ENCODE assay signal across 9 cellular contexts in genomic region chr13:109412232-109412935, GRCh38.
DNase-seq lines count a peak whose midpoint lies in the region; ATAC-seq and TF ChIP-seq lines count a peak whose summit lies in the region.
"Had no signal": no experiment of that assay in that cellular context is flagged by ENCODE, and none has a peak within 500 bp of the region (broad histone marks: within the 10 kb centered on the region; RNA-seq: fewer than 3 reads in every experiment).

No MANE protein-coding gene starts in this region.

- intact Hi-C loops in stomach (cut with DNase I; ENCODE audit: low total_unique reads), result no loop called here
- intact Hi-C loops in activated T-helper 1 cell treated with anti-CD3 and anti-CD28 coated beads, Interleukin-12 subunit alpha, Interleukin-12 subunit beta, Interleukin-2, Interleukin-4 antibody, amounts not matched to agents 30 ng/mL and 10 ng/mL and 1 ng/mL, durations not matched to agents 14 hours and 24 hours and 36 hours (cut with micrococcal nuclease), result no loop called here

- H3K27me3 ChIP-seq in hepatocyte, result no peaks in the 10 kb centered on the region
- H3K27me3 ChIP-seq in stomach, result no peaks in the 10 kb centered on the region

- peak overlapping the region; percentile 59 for H2AFZ ChIP-seq in hepatocyte

- H3K4me2 ChIP-seq in hepatocyte, result peak overlapping the region; percentile 73

- H3K9me3 Mint-ChIP-seq in immature natural killer cell, result peaks cover 0 to 3% (median 0%) of the 10 kb centered on the region in 6 donors
- H3K9me3 Mint-ChIP-seq in activated T-helper 1 cell treated with anti-CD3 and anti-CD28 coated beads, Interleukin-12 subunit alpha, Interleukin-12 subunit beta, Interleukin-2, Interleukin-4 antibody, amounts not matched to agents 30 ng/mL and 10 ng/mL and 1 ng/mL, durations not matched to agents 14 hours and 24 hours and 36 hours, result no peaks in the 10 kb centered on the region
- H3K9me3 Mint-ChIP-seq: T-helper 1 cell treated with Interleukin-12 subunit alpha and Interleukin-12 subunit beta and Interleukin-4 antibody, amounts not matched to agents 30 μg/mL and 1 μg/mL, for 36 hours had no signal

- TF ChIP-seq POLR2A in NB4 (IDR thresholded peaks at IDR 0.05; ENCODE audit: extremely low read depth, insufficient read length), result peak; percentile 80
- no peak for TF ChIP-seq POLR2A in stomach (IDR thresholded peaks at IDR 0.05)

- H4K20me1 ChIP-seq in hepatocyte (ENCODE audit: insufficient read depth, poor library complexity, severe bottlenecking), result no peaks in the 10 kb centered on the region

- no peak for TF ChIP-seq EP300 in stomach (IDR thresholded peaks at IDR 0.05)

- no peaks in the 10 kb centered on the region for H3K9me2 ChIP-seq in hepatocyte (replicated peaks; ENCODE audit: insufficient read depth)

- 22% methylated on average over 15 of the region's 15 CpGs for WGBS in hepatocyte (ENCODE audit: low lambda C conversion rate, missing lambda C conversion rate)
- WGBS in stomach, 5 donors, result 22 to 28% (median 25%) methylated on average over 15 of the region's 15 CpGs

- peaks cover 0 to 2% (median 2%) of the 10 kb centered on the region in 3 donors for H3K27me3 Mint-ChIP-seq in immature natural killer cell (ENCODE audit: low read depth in 3 of 3)
- H3K27me3 Mint-ChIP-seq in activated T-helper 1 cell treated with anti-CD3 and anti-CD28 coated beads, Interleukin-12 subunit alpha, Interleukin-12 subunit beta, Interleukin-2, Interleukin-4 antibody, amounts not matched to agents 30 ng/mL and 10 ng/mL and 1 ng/mL, durations not matched to agents 14 hours and 24 hours and 36 hours (ENCODE audit: insufficient read depth), result no peaks in the 10 kb centered on the region

- H3K4me3 ChIP-seq in NB4 (ENCODE audit: low read depth, low read length) (peak overlapping the region; percentile 37), hepatocyte (no peak overlapping the region), stomach (no peak overlapping the region)

- H3K27ac ChIP-seq in hepatocyte, result peak overlapping the region; percentile 65
- no peak overlapping the region for H3K27ac ChIP-seq in stomach

- TF ChIP-seq CTCF in NB4 (IDR thresholded peaks at IDR 0.05; ENCODE audit: low read depth, low read length), result no peak
- TF ChIP-seq CTCF in hepatocyte (IDR thresholded peaks at IDR 0.05; ENCODE audit: poor library complexity), result no peak
- TF ChIP-seq CTCF in stomach (IDR thresholded peaks at IDR 0.05), result no peak

- H3K79me2 ChIP-seq in hepatocyte, result no peaks in the 10 kb centered on the region

- no peaks in the 10 kb centered on the region for H3K9me3 ChIP-seq in hepatocyte (ENCODE audit: low read depth)
- H3K9me3 ChIP-seq in stomach, result no peaks in the 10 kb centered on the region

- no peaks in the 10 kb centered on the region for H3K4me1 Mint-ChIP-seq in immature natural killer cell
- no peaks in the 10 kb centered on the region for H3K4me1 Mint-ChIP-seq in activated T-helper 1 cell treated with anti-CD3 and anti-CD28 coated beads, Interleukin-12 subunit alpha, Interleukin-12 subunit beta, Interleukin-2, Interleukin-4 antibody, amounts not matched to agents 30 ng/mL and 10 ng/mL and 1 ng/mL, durations not matched to agents 14 hours and 24 hours and 36 hours (ENCODE audit: low read depth)

- no peak for ATAC-seq in HG03045 (IDR thresholded peaks at IDR 0.05; ENCODE audit: unreplicated experiment)

- H3K4me1 ChIP-seq in hepatocyte (ENCODE audit: insufficient read depth), result peaks cover 14% of the 10 kb centered on the region
- H3K4me1 ChIP-seq in stomach, result peaks cover 0 to 11% (median 10%) of the 10 kb centered on the region in 4 donors

- H3K27ac Mint-ChIP-seq in immature natural killer cell, result no peak overlapping the region
- H3K27ac Mint-ChIP-seq in activated T-helper 1 cell treated with anti-CD3 and anti-CD28 coated beads, Interleukin-12 subunit alpha, Interleukin-12 subunit beta, Interleukin-2, Interleukin-4 antibody, amounts not matched to agents 30 ng/mL and 10 ng/mL and 1 ng/mL, durations not matched to agents 14 hours and 24 hours and 36 hours, result no peak overlapping the region
- H3K27ac Mint-ChIP-seq: T-helper 1 cell treated with Interleukin-12 subunit alpha and Interleukin-12 subunit beta and Interleukin-4 antibody, amounts not matched to agents 30 μg/mL and 1 μg/mL, for 36 hours had no signal

- DNase-seq in A172 (ENCODE audit: low spot score) (peak; percentile 19), NB4 (ENCODE audit: low read depth) (peak; percentile 96), SKM-1 (lab: John Stamatoyannopoulos, UW; ENCODE audit: unreplicated experiment) (peak; percentile 16), hepatocyte (ENCODE audit: low spot score) (peak; percentile 73), stomach (peak; percentile 34), immature natural killer cell (no peak)
- no peak for DNase-seq in activated T-helper 1 cell treated with anti-CD3 and anti-CD28 coated beads, Interleukin-12 subunit alpha, Interleukin-12 subunit beta, Interleukin-2, Interleukin-4 antibody, amounts not matched to agents 30 ng/mL and 10 ng/mL and 1 ng/mL, durations not matched to agents 14 hours and 24 hours and 36 hours (ENCODE audit: low spot score)

- H3K4me3 Mint-ChIP-seq in immature natural killer cell, result no peak overlapping the region
- H3K4me3 Mint-ChIP-seq in activated T-helper 1 cell treated with anti-CD3 and anti-CD28 coated beads, Interleukin-12 subunit alpha, Interleukin-12 subunit beta, Interleukin-2, Interleukin-4 antibody, amounts not matched to agents 30 ng/mL and 10 ng/mL and 1 ng/mL, durations not matched to agents 14 hours and 24 hours and 36 hours, result no peak overlapping the region
- H3K4me3 Mint-ChIP-seq: T-helper 1 cell treated with Interleukin-12 subunit alpha and Interleukin-12 subunit beta and Interleukin-4 antibody, amounts not matched to agents 30 μg/mL and 1 μg/mL, for 36 hours had no signal

- H3K36me3 ChIP-seq in hepatocyte (replicated peaks; ENCODE audit: insufficient read depth, low read depth), result no peaks in the 10 kb centered on the region
- no peaks in the 10 kb centered on the region for H3K36me3 ChIP-seq in stomach

- no peaks in the 10 kb centered on the region for H3K36me3 Mint-ChIP-seq in immature natural killer cell
- no peaks in the 10 kb centered on the region for H3K36me3 Mint-ChIP-seq in activated T-helper 1 cell treated with anti-CD3 and anti-CD28 coated beads, Interleukin-12 subunit alpha, Interleukin-12 subunit beta, Interleukin-2, Interleukin-4 antibody, amounts not matched to agents 30 ng/mL and 10 ng/mL and 1 ng/mL, durations not matched to agents 14 hours and 24 hours and 36 hours (ENCODE audit: low read depth)

Comparison
In these comparisons a context has a peak if more than half of its experiments do, and no peak if none do; other contexts are left out.
1. DNase-seq: peak in A172 (single experiment), NB4 (single experiment), SKM-1 (single experiment), hepatocyte (single experiment) and stomach (single experiment); none in immature natural killer cell (0 of 3) and activated T-helper 1 cell treated with anti-CD3 and anti-CD28 coated beads, Interleukin-12 subunit alpha, Interleukin-12 subunit beta, Interleukin-2, Interleukin-4 antibody, amounts not matched to agents 30 ng/mL and 10 ng/mL and 1 ng/mL, durations not matched to agents 14 hours and 24 hours and 36 hours (single experiment).